ENCODE assay signal across 16 cellular contexts in the genomic region with DNA sequence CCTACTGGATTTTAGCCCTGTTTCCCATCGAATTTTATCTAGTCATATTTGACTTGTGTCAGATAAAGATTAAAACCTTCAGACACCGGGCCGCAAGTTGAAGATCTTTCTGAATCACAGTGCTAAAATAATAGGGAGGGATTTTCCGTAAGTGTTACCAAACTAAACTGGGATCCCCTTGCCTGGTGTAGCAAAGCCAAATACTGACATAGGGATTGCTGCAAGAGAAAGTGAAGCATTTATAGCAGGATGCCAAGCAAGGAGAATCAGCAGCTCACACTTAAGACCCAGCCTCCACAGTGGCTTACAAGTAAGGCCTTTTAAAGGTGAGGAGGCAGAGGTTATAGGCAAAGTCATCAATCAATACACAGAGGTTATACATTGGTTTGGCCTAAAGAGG.
"Had no signal": no experiment of that assay in that cellular context is flagged by ENCODE, and none has a peak within 500 bp of the region (broad histone marks: within the 10 kb centered on the region; RNA-seq: fewer than 3 reads in every experiment).

No MANE protein-coding gene starts in this region.

- ATAC-seq: activated CD8-positive, alpha-beta T cell treated with anti-CD3 and anti-CD28 coated beads, Interleukin-2, amount 10 ng/mL, durations not matched to agents 7 days and 5 days; activated T-cell treated with anti-CD3 and anti-CD28 coated beads, Interleukin-2, amount 50 U/mL, for 4 hours; effector memory CD8-positive, alpha-beta T cell; naive thymus-derived CD4-positive, alpha-beta T cell; right lobe of liver; stimulated activated effector memory CD8-positive, alpha-beta T cell treated with anti-CD3 and anti-CD28 coated beads, Interleukin-12 subunit alpha, Interleukin-12 subunit beta, amount 100 ng/mL, for 72 hours; upper lobe of right lung had no signal

- DNase-seq: activated CD4-positive, alpha-beta T cell treated with anti-CD3 and anti-CD28 coated beads, Interleukin-2, amount 10 ng/mL, durations not matched to agents 7 days and 5 days; activated CD8-positive, alpha-beta T cell treated with anti-CD3 and anti-CD28 coated beads, Interleukin-2, amount 10 ng/mL, durations not matched to agents 7 days and 5 days; activated naive CD4-positive, alpha-beta T cell treated with anti-CD3 and anti-CD28 coated beads for 36 hours; activated T-cell treated with anti-CD3 and anti-CD28 coated beads, Interleukin-2, amount 50 U/mL, for 4 hours; dermis blood vessel endothelial cell; effector memory CD8-positive, alpha-beta T cell; foreskin fibroblast; naive thymus-derived CD4-positive, alpha-beta T cell; ovary; right lobe of liver; stimulated activated CD4-positive, alpha-beta T cell treated with anti-CD3 and anti-CD28 coated beads, Interleukin-4, amount 100 ng/mL, for 24 hours; T1000; upper lobe of right lung had no signal

- H3K4me3 Mint-ChIP-seq: activated CD4-positive, alpha-beta T cell treated with anti-CD3 and anti-CD28 coated beads, Interleukin-2, amount 10 ng/mL, durations not matched to agents 7 days and 5 days; activated CD8-positive, alpha-beta T cell treated with anti-CD3 and anti-CD28 coated beads, Interleukin-2, amount 10 ng/mL, durations not matched to agents 7 days and 5 days; activated naive CD4-positive, alpha-beta T cell treated with anti-CD3 and anti-CD28 coated beads for 36 hours; activated T-cell treated with anti-CD3 and anti-CD28 coated beads, Interleukin-2, amount 50 U/mL, for 4 hours; effector memory CD8-positive, alpha-beta T cell; memory B cell; naive thymus-derived CD4-positive, alpha-beta T cell; stimulated activated effector memory CD8-positive, alpha-beta T cell treated with anti-CD3 and anti-CD28 coated beads, Interleukin-12 subunit alpha, Interleukin-12 subunit beta, amount 100 ng/mL, for 72 hours had no signal

- H3K9me3 Mint-ChIP-seq: activated CD4-positive, alpha-beta T cell treated with anti-CD3 and anti-CD28 coated beads, Interleukin-2, amount 10 ng/mL, durations not matched to agents 7 days and 5 days; activated naive CD4-positive, alpha-beta T cell treated with anti-CD3 and anti-CD28 coated beads for 36 hours; activated T-cell treated with anti-CD3 and anti-CD28 coated beads, Interleukin-2, amount 50 U/mL, for 4 hours; memory B cell; naive thymus-derived CD4-positive, alpha-beta T cell; stimulated activated effector memory CD8-positive, alpha-beta T cell treated with anti-CD3 and anti-CD28 coated beads, Interleukin-12 subunit alpha, Interleukin-12 subunit beta, amount 100 ng/mL, for 72 hours had no signal

- H3K27ac ChIP-seq: ovary, right lobe of liver, upper lobe of right lung had no signal

- H3K36me3 Mint-ChIP-seq: memory B cell; naive thymus-derived CD4-positive, alpha-beta T cell; stimulated activated effector memory CD8-positive, alpha-beta T cell treated with anti-CD3 and anti-CD28 coated beads, Interleukin-12 subunit alpha, Interleukin-12 subunit beta, amount 100 ng/mL, for 72 hours had no signal

- H3K36me3 ChIP-seq: ovary, right lobe of liver, upper lobe of right lung had no signal

- H3K4me1 Mint-ChIP-seq: activated CD4-positive, alpha-beta T cell treated with anti-CD3 and anti-CD28 coated beads, Interleukin-2, amount 10 ng/mL, durations not matched to agents 7 days and 5 days; memory B cell; naive thymus-derived CD4-positive, alpha-beta T cell; stimulated activated effector memory CD8-positive, alpha-beta T cell treated with anti-CD3 and anti-CD28 coated beads, Interleukin-12 subunit alpha, Interleukin-12 subunit beta, amount 100 ng/mL, for 72 hours had no signal

- H3K27ac Mint-ChIP-seq: activated CD4-positive, alpha-beta T cell treated with anti-CD3 and anti-CD28 coated beads, Interleukin-2, amount 10 ng/mL, durations not matched to agents 7 days and 5 days; activated CD8-positive, alpha-beta T cell treated with anti-CD3 and anti-CD28 coated beads, Interleukin-2, amount 10 ng/mL, durations not matched to agents 7 days and 5 days; activated naive CD4-positive, alpha-beta T cell treated with anti-CD3 and anti-CD28 coated beads for 36 hours; effector memory CD8-positive, alpha-beta T cell; memory B cell; naive thymus-derived CD4-positive, alpha-beta T cell; stimulated activated effector memory CD8-positive, alpha-beta T cell treated with anti-CD3 and anti-CD28 coated beads, Interleukin-12 subunit alpha, Interleukin-12 subunit beta, amount 100 ng/mL, for 72 hours had no signal

- H3K27me3 Mint-ChIP-seq: effector memory CD8-positive, alpha-beta T cell; memory B cell; naive thymus-derived CD4-positive, alpha-beta T cell had no signal

- H3K9me3 ChIP-seq: ovary, right lobe of liver, upper lobe of right lung had no signal

- H3K4me3 ChIP-seq: ovary, right lobe of liver, upper lobe of right lung had no signal

- H3K4me1 ChIP-seq: upper lobe of right lung had no signal

- FAIRE-seq: bronchial epithelial cell had no signal

- H3K27me3 ChIP-seq: ovary, right lobe of liver, upper lobe of right lung had no signal
